In genomic region chr9:69215774-69216482, GRCh38 we compare ENCODE assay signal across 1 cellular context.
TF ChIP-seq lines count a peak whose summit lies in the region.

No MANE protein-coding gene starts in this region.

TF ChIP-seq in K562, 482 proteins besides CTCF, POLR2A, EP300 and RAD21 (continued from another document and continues in another):
- TF ChIP-seq ZNF518B (CRISPR knock-in tag; IDR thresholded peaks at IDR 0.05) (no peak), KLF6 (CRISPR knock-in tag; IDR thresholded peaks at IDR 0.05; ENCODE audit: borderline replicate concordance) (no peak; the same call in 1 of the 2 replicates), PRPF4 (IDR thresholded peaks at IDR 0.05; ENCODE audit: insufficient read depth, low read depth, low read length, poor library complexity, severe bottlenecking) (no peak), SNIP1 (IDR thresholded peaks at IDR 0.05; ENCODE audit: low read depth) (no peak), HLTF (IDR thresholded peaks at IDR 0.05) (0 out of 2 replicates have a peak, but pooled peaks have one; percentile 28), HNRNPL (IDR thresholded peaks at IDR 0.05; ENCODE audit: low read depth, low read length) (no peak), ZBTB2 (IDR thresholded peaks at IDR 0.05) (peak; percentile 49; the same call in 1 of the 2 replicates), ZFX (CRISPR knock-in tag; IDR thresholded peaks at IDR 0.05) (no peak), ZSCAN32 (CRISPR knock-in tag; IDR thresholded peaks at IDR 0.05) (0 out of 2 replicates have a peak, but pooled peaks have one; percentile 7), ELF4 (CRISPR knock-in tag; IDR thresholded peaks at IDR 0.05) (no peak), PHB (CRISPR knock-in tag; IDR thresholded peaks at IDR 0.05) (no peak), MTF1 (CRISPR knock-in tag; IDR thresholded peaks at IDR 0.05; ENCODE audit: borderline replicate concordance) (no peak), BRF2 (IDR thresholded peaks at IDR 0.05; ENCODE audit: borderline replicate concordance, insufficient read depth, insufficient read length) (no peak), HSF4 (CRISPR knock-in tag; IDR thresholded peaks at IDR 0.05; ENCODE audit: borderline replicate concordance) (0 out of 2 replicates have a peak, but pooled peaks have one; percentile 62), MLLT1 (IDR thresholded peaks at IDR 0.05) (0 out of 4 replicates have a peak, but pooled peaks of 1 of the 2 experiments have one; percentile 23), NFRKB (IDR thresholded peaks at IDR 0.05; ENCODE audit: low read depth) (peak; percentile 26; the same call in 1 of the 2 replicates), E2F4 (CRISPR knock-in tag; IDR thresholded peaks at IDR 0.05; ENCODE audit: low read depth) (no peak), MED1 (CRISPR knock-in tag; IDR thresholded peaks at IDR 0.05; ENCODE audit: borderline replicate concordance) (no peak), ZNF165 (CRISPR knock-in tag; IDR thresholded peaks at IDR 0.05; ENCODE audit: borderline replicate concordance) (no peak), MEIS2 (IDR thresholded peaks at IDR 0.05; ENCODE audit: partially characterized antibody) (peak; percentile 92), MAX (CRISPR knock-in tag; IDR thresholded peaks at IDR 0.05) (no peak), IFI16 (CRISPR knock-in tag; IDR thresholded peaks at IDR 0.05) (no peak), NCOA1 (IDR thresholded peaks at IDR 0.05; ENCODE audit: low read depth) (peak; percentile 90), RFX7 (CRISPR knock-in tag; IDR thresholded peaks at IDR 0.05) (no peak), SP2 (IDR thresholded peaks at IDR 0.05; ENCODE audit: extremely low read depth, low read depth, low read length, poor library complexity, severe bottlenecking) (no peak), RREB1 (CRISPR knock-in tag; IDR thresholded peaks at IDR 0.05) (no peak), ETS1 (conservative IDR thresholded peaks at IDR 0.05; ENCODE audit: control insufficient read depth, low read depth, low read length) (no peak), HMGN3 (IDR thresholded peaks at IDR 0.05; ENCODE audit: borderline replicate concordance, extremely low read depth, insufficient read length, low read depth, low read length) (no peak), BRF1 (IDR thresholded peaks at IDR 0.05; ENCODE audit: borderline replicate concordance, extremely low read depth, insufficient read length) (no peak), POLR2G (IDR thresholded peaks at IDR 0.05; ENCODE audit: low read depth, low read length) (no peak), GMEB1 (CRISPR knock-in tag; IDR thresholded peaks at IDR 0.05) (peak; percentile 24; the same call in 1 of the 2 replicates), CREM (IDR thresholded peaks at IDR 0.05; ENCODE audit: low read depth) (0 out of 2 replicates have a peak, but pooled peaks have one; percentile 28), TAF9B (IDR thresholded peaks at IDR 0.05; ENCODE audit: partially characterized antibody) (peak; percentile 66), NCOR1 (IDR thresholded peaks at IDR 0.05) (peak; percentile 98), CTCFL (IDR thresholded peaks at IDR 0.05; ENCODE audit: borderline replicate concordance, insufficient read depth, low read depth, low read length, poor library complexity, severe bottlenecking) (no peak), ZFP30 (CRISPR knock-in tag; IDR thresholded peaks at IDR 0.05; ENCODE audit: borderline replicate concordance) (no peak), TAF15 (IDR thresholded peaks at IDR 0.05; ENCODE audit: low read depth, low read length) (no peak), PHTF2 (CRISPR knock-in tag; IDR thresholded peaks at IDR 0.05) (no peak), FOS (IDR thresholded peaks at IDR 0.05; ENCODE audit: extremely low read depth, insufficient read length) (no peak), ARHGAP35 (IDR thresholded peaks at IDR 0.05; ENCODE audit: partially characterized antibody) (no peak), XRCC4 (IDR thresholded peaks at IDR 0.05; ENCODE audit: extremely low read depth, insufficient read depth, insufficient read length) (no peak), ESRRA (IDR thresholded peaks at IDR 0.05; ENCODE audit: borderline replicate concordance, low read depth) (no peak)
